ENCODE assay signal across 13 cellular contexts in the genomic region with DNA sequence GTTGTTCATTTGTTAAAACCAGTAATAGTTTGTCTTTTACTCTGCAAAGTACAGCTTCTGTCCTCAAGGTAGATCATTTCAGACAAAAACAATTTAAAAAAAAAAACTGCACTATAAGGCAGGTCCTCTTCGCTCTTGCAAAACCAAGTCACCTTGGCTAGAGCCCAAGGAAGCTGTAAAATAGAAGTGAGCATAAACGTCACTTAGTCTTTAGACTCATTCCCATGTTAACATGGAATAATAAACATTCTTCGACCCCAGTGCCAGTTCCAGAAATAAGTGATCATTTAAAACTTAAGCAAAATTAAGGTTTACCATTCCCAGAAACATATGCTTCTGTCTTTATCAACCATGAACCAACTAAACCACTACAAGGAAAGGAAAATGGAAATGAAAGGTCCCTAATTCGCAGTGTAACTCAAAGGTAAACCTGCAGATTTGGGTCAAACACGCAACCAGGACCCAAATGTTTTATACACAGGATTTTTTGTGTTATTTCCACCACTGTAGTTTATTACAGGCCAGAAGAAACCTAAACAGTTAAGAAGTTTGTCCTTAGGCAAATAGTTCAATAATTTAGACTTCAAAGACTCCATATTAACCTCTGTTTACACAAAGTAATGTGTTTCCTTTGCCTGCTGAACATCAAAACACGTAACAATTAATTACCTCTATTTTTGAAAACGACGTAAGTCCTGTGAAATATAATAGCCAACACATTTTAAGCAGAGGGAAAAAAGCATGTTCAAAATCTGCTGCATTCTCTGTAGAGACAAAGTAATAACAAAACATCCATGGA. TPM values are rescaled to one million over a fixed set of nuclear protein-coding genes. Genes with fewer than 3 reads are reported as not detected.
DNase-seq lines count a peak whose midpoint lies in the region; ATAC-seq and TF ChIP-seq lines count a peak whose summit lies in the region.
"Had no signal": no experiment of that assay in that cellular context is flagged by ENCODE, and none has a peak within 500 bp of the region (broad histone marks: within the 10 kb centered on the region; RNA-seq: fewer than 3 reads in every experiment).

No MANE protein-coding gene starts in this region.

- TF ChIP-seq CTCF in heart left ventricle (IDR thresholded peaks at IDR 0.05) (no peak), esophagus muscularis mucosa (IDR thresholded peaks at IDR 0.05) (no peak), upper lobe of left lung (IDR thresholded peaks at IDR 0.05) (no peak)

- CTCF ChIA-PET in naive thymus-derived CD4-positive, alpha-beta T cell (lab: Charles Lee) = interaction anchor here (1.3 kb wide), 1 partner anchor 9 kb away, joined by 3 read pairs; no protein-coding TSS in a partner anchor

- peak overlapping the region in 3 of 9 donors; percentile 2 to 65 (median 3) for H3K27ac Mint-ChIP-seq in naive thymus-derived CD4-positive, alpha-beta T cell
- H3K27ac Mint-ChIP-seq: activated naive CD8-positive, alpha-beta T cell treated with anti-CD3 and anti-CD28 coated beads for 36 hours; T-helper 2 cell treated with Interferon-gamma antibody and Interleukin-4, amounts not matched to agents 5 μg/mL and 100 μg/mL, for 36 hours had no signal

- H3K27ac ChIP-seq in heart left ventricle = peak overlapping the region in 11 of 12 donors; percentile 62 to 93 (median 85)
- peak overlapping the region; percentile 80 to 83 (median 82) for H3K27ac ChIP-seq in esophagus muscularis mucosa (replicated peaks in 1 of 4)
- peak overlapping the region; percentile 55 for H3K27ac ChIP-seq in muscle layer of colon (ENCODE audit: low read depth, low read length)
- H3K27ac ChIP-seq in upper lobe of left lung = peak overlapping the region in 3 of 4 donors; percentile 58 to 60 (median 59)
- no peak overlapping the region for H3K27ac ChIP-seq in naive thymus-derived CD4-positive, alpha-beta T cell (ENCODE audit: low read depth, low read length)

- H3K4me1 ChIP-seq in heart left ventricle (peaks cover 3 to 61% (median 39%) of the 10 kb centered on the region in 12 donors), esophagus muscularis mucosa (peaks cover 49 to 95% (median 90%) of the 10 kb centered on the region in 4 donors), muscle layer of colon (ENCODE audit: insufficient read depth, low read length) (peaks cover 75% of the 10 kb centered on the region), upper lobe of left lung (peaks cover 27 to 51% (median 36%) of the 10 kb centered on the region in 4 donors)
- peaks cover 0 to 8% of the 10 kb centered on the region in 2 donors for H3K4me1 ChIP-seq in naive thymus-derived CD4-positive, alpha-beta T cell (ENCODE audit: control insufficient read depth in 2 of 2, insufficient read depth in 2 of 2, low read length in 2 of 2)

- H3K4me3 ChIP-seq in heart left ventricle (no peak overlapping the region), esophagus muscularis mucosa (peak overlapping the region in 1 of 4 donors; percentile 18), muscle layer of colon (ENCODE audit: low read depth in 1 of 2, low read length in 2 of 2) (peak overlapping the region in 1 of 2 donors; percentile 39), upper lobe of left lung (no peak overlapping the region)
- H3K4me3 ChIP-seq in naive thymus-derived CD4-positive, alpha-beta T cell (ENCODE audit: low read length) = no peak overlapping the region

- POLR2A ChIA-PET in naive thymus-derived CD4-positive, alpha-beta T cell (lab: Charles Lee) = interaction anchor here (0.6 kb wide), 1 partner anchor 33 kb away, joined by 4 read pairs; no protein-coding TSS in a partner anchor

- intact Hi-C loops in heart left ventricle (cut with DNase I) (loop anchor here in 3 of 10 donors (5.0 kb wide), 1 partner anchor 56 kb away; a partner anchor contains a TSS), Right ventricle myocardium superior (cut with DNase I) (loop anchor here (10.0 kb wide), 1 partner anchor 53 kb away; a partner anchor contains a TSS), esophagus muscularis mucosa (cut with DNase I) (no loop called here)
- intact Hi-C loops in naive thymus-derived CD4-positive, alpha-beta T cell (cut with micrococcal nuclease) = no loop called here

- DNase-seq in heart left ventricle (no peak), Right ventricle myocardium superior (no peak), esophagus muscularis mucosa (ENCODE audit: extremely low spot score) (no peak), upper lobe of left lung (no peak)
- DNase-seq in activated CD8-positive, alpha-beta memory T cell treated with anti-CD3 and anti-CD28 coated beads, Interleukin-2, amount 50 U/mL, for 48 hours = no peak
- no peak for DNase-seq in naive thymus-derived CD4-positive, alpha-beta T cell
- DNase-seq: activated naive CD8-positive, alpha-beta T cell treated with anti-CD3 and anti-CD28 coated beads for 36 hours; dermis blood vessel endothelial cell; H7; NCI-H2081 treated with DMSO at 0.1 percent for 48 hours had no signal

- WGBS in heart left ventricle, 4 donors = 67 to 76% (median 69%) methylated on average over 8 of the region's 8 CpGs
- 43% methylated on average over 8 of the region's 8 CpGs for WGBS in esophagus muscularis mucosa
- WGBS in upper lobe of left lung, 2 donors = 49 to 52% methylated on average over 8 of the region's 8 CpGs

- no peaks in the 10 kb centered on the region for H3K9me3 Mint-ChIP-seq in naive thymus-derived CD4-positive, alpha-beta T cell
- H3K9me3 Mint-ChIP-seq: activated naive CD8-positive, alpha-beta T cell treated with anti-CD3 and anti-CD28 coated beads for 36 hours; T-helper 2 cell treated with Interferon-gamma antibody and Interleukin-4, amounts not matched to agents 5 μg/mL and 100 μg/mL, for 36 hours had no signal

- H3K4me1 Mint-ChIP-seq in naive thymus-derived CD4-positive, alpha-beta T cell = peaks cover 11 to 43% (median 17%) of the 10 kb centered on the region in 7 donors

- H3K9me3 ChIP-seq in heart left ventricle = no peaks in the 10 kb centered on the region
- no peaks in the 10 kb centered on the region for H3K9me3 ChIP-seq in esophagus muscularis mucosa
- H3K9me3 ChIP-seq in muscle layer of colon (ENCODE audit: low read length) = no peaks in the 10 kb centered on the region
- no peaks in the 10 kb centered on the region for H3K9me3 ChIP-seq in upper lobe of left lung
- no peaks in the 10 kb centered on the region for H3K9me3 ChIP-seq in naive thymus-derived CD4-positive, alpha-beta T cell (ENCODE audit: control insufficient read depth in 2 of 3, low read length in 3 of 3)

- H3K4me3 Mint-ChIP-seq in naive thymus-derived CD4-positive, alpha-beta T cell = no peak overlapping the region
- H3K4me3 Mint-ChIP-seq: activated naive CD8-positive, alpha-beta T cell treated with anti-CD3 and anti-CD28 coated beads for 36 hours; T-helper 2 cell treated with Interferon-gamma antibody and Interleukin-4, amounts not matched to agents 5 μg/mL and 100 μg/mL, for 36 hours had no signal

- H3K36me3 Mint-ChIP-seq in naive thymus-derived CD4-positive, alpha-beta T cell = peaks cover 0 to 5% (median 0%) of the 10 kb centered on the region in 5 donors
- H3K36me3 Mint-ChIP-seq: activated naive CD8-positive, alpha-beta T cell treated with anti-CD3 and anti-CD28 coated beads for 36 hours had no signal

- H3K27me3 ChIP-seq in heart left ventricle = no peaks in the 10 kb centered on the region
- no peaks in the 10 kb centered on the region for H3K27me3 ChIP-seq in esophagus muscularis mucosa
- H3K27me3 ChIP-seq in muscle layer of colon (ENCODE audit: control insufficient read depth in 1 of 2, insufficient read depth in 2 of 2, low read length in 2 of 2) = no peaks in the 10 kb centered on the region
- H3K27me3 ChIP-seq in upper lobe of left lung = no peaks in the 10 kb centered on the region
- H3K27me3 ChIP-seq in naive thymus-derived CD4-positive, alpha-beta T cell (ENCODE audit: control insufficient read depth in 2 of 2, insufficient read depth in 2 of 2, low read length in 2 of 2) = no peaks in the 10 kb centered on the region

- H3K36me3 ChIP-seq in heart left ventricle (no peaks in the 10 kb centered on the region), esophagus muscularis mucosa (no peaks in the 10 kb centered on the region), muscle layer of colon (ENCODE audit: insufficient read depth, low read length) (no peaks in the 10 kb centered on the region), upper lobe of left lung (no peaks in the 10 kb centered on the region)
- no peaks in the 10 kb centered on the region for H3K36me3 ChIP-seq in naive thymus-derived CD4-positive, alpha-beta T cell (ENCODE audit: control insufficient read depth in 2 of 3, insufficient read depth in 3 of 3, low read length in 3 of 3)

- ATAC-seq in heart left ventricle (no peak), Right ventricle myocardium superior (ENCODE audit: poor library complexity) (no peak), upper lobe of left lung (ENCODE audit: low FRiP score in 2 of 2) (no peak), GM21367 (IDR thresholded peaks at IDR 0.05; ENCODE audit: unreplicated experiment) (no peak)
- ATAC-seq in naive thymus-derived CD4-positive, alpha-beta T cell = no peak

- peak overlapping the region; percentile 1 for H3K9ac ChIP-seq in muscle layer of colon (ENCODE audit: low read length)

- TF ChIP-seq POLR2A in heart left ventricle (IDR thresholded peaks at IDR 0.05) = no peak
- no peak for TF ChIP-seq POLR2A in esophagus muscularis mucosa (IDR thresholded peaks at IDR 0.05; ENCODE audit: low read depth)
- no peak for TF ChIP-seq POLR2A in upper lobe of left lung (IDR thresholded peaks at IDR 0.05)

- no peak for TF ChIP-seq EP300 in esophagus muscularis mucosa (IDR thresholded peaks at IDR 0.05)
- no peak for TF ChIP-seq EP300 in upper lobe of left lung (IDR thresholded peaks at IDR 0.05)

- H3K27me3 Mint-ChIP-seq in naive thymus-derived CD4-positive, alpha-beta T cell = peaks cover 0 to 2% (median 0%) of the 10 kb centered on the region in 5 donors
- H3K27me3 Mint-ChIP-seq: activated naive CD8-positive, alpha-beta T cell treated with anti-CD3 and anti-CD28 coated beads for 36 hours had no signal

RNA-seq across cellular contexts. Expression of a gene that starts 54.6 kb away (rescaled TPM):
- total RNA-seq in heart left ventricle = 10 to 100 TPM; 10.3 to 51.8 (median 28.1) TPM
- polyA plus RNA-seq in heart left ventricle = 10 to 100 TPM in 1 of 2 donors, 1 to 10 TPM in 1; 6.9 to 10.3 TPM
- total RNA-seq in Right ventricle myocardium superior = 37.9 TPM
- total RNA-seq in esophagus muscularis mucosa = 100 to 1,000 TPM; 176 to 262 (median 188) TPM
- 10 to 100 TPM; 33.5 to 78.3 (median 57.1) TPM for total RNA-seq in upper lobe of left lung
- total RNA-seq in naive thymus-derived CD4-positive, alpha-beta T cell = 10 to 100 TPM; 10.1 to 36.3 (median 18.5) TPM
- 10 to 100 TPM in 1 of 2 donors, 1 to 10 TPM in 1; 9.4 to 11.4 TPM for polyA plus RNA-seq in naive thymus-derived CD4-positive, alpha-beta T cell
